2 cellular contexts compared by ENCODE assay signal in the genomic region with DNA sequence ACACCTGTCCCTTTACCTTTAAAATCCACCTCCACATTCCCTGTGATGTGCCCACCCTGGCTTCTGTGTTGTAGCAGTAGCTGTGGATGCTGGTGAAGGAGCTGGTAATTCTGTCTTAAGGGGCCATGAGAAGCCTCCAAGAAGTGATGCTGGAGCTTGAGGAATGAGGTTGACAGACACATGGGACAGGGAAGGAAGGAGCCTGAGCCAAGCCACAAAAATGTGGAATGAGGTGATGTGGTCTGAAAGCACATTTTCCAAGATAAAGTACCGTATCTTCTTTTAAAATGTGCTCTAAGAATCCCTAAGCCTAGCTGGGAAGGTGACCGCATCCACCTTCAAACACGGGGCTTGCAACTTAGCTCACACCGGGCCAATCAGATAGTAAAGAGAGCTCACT.
TF ChIP-seq lines count a peak whose summit lies in the region.

No MANE protein-coding gene starts in this region.

TF ChIP-seq in K562, 482 proteins besides CTCF, POLR2A, EP300 and RAD21 (continues in another document):
- TF ChIP-seq, protein P1, sequence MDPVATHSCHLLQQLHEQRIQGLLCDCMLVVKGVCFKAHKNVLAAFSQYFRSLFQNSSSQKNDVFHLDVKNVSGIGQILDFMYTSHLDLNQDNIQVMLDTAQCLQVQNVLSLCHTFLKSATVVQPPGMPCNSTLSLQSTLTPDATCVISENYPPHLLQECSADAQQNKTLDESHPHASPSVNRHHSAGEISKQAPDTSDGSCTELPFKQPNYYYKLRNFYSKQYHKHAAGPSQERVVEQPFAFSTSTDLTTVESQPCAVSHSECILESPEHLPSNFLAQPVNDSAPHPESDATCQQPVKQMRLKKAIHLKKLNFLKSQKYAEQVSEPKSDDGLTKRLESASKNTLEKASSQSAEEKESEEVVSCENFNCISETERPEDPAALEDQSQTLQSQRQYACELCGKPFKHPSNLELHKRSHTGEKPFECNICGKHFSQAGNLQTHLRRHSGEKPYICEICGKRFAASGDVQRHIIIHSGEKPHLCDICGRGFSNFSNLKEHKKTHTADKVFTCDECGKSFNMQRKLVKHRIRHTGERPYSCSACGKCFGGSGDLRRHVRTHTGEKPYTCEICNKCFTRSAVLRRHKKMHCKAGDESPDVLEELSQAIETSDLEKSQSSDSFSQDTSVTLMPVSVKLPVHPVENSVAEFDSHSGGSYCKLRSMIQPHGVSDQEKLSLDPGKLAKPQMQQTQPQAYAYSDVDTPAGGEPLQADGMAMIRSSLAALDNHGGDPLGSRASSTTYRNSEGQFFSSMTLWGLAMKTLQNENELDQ (CRISPR knock-in tag; IDR thresholded peaks at IDR 0.05; ENCODE audit: borderline replicate concordance): no peak
- TF ChIP-seq, protein P2, sequence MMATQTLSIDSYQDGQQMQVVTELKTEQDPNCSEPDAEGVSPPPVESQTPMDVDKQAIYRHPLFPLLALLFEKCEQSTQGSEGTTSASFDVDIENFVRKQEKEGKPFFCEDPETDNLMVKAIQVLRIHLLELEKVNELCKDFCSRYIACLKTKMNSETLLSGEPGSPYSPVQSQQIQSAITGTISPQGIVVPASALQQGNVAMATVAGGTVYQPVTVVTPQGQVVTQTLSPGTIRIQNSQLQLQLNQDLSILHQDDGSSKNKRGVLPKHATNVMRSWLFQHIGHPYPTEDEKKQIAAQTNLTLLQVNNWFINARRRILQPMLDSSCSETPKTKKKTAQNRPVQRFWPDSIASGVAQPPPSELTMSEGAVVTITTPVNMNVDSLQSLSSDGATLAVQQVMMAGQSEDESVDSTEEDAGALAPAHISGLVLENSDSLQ (IDR thresholded peaks at IDR 0.05): 0 out of 2 replicates have a peak, but pooled peaks have one; percentile 7
- TF ChIP-seq ZBED1 (IDR thresholded peaks at IDR 0.05) (no peak), TCF3 (CRISPR knock-in tag; IDR thresholded peaks at IDR 0.05) (peak; percentile 28), NFIX (CRISPR knock-in tag; IDR thresholded peaks at IDR 0.05; ENCODE audit: low read depth) (no peak), ESRRA (IDR thresholded peaks at IDR 0.05; ENCODE audit: borderline replicate concordance, low read depth) (peak; percentile 20; the same call in 1 of the 2 replicates), TEAD4 (IDR thresholded peaks at IDR 0.05; ENCODE audit: low read length) (peak; percentile 48; the same call in 1 of the 2 replicates), TEAD4 (CRISPR knock-in tag; IDR thresholded peaks at IDR 0.05; ENCODE audit: borderline replicate concordance) (no peak), TAL1 (IDR thresholded peaks at IDR 0.05) (peak; percentile 26; the same call in 1 of the 2 replicates)

TF ChIP-seq in SK-N-SH treated with all-trans-retinoic acid at 6 μM for 48 hours, 23 proteins besides CTCF, POLR2A, EP300 and RAD21 (continued from another document):
- TF ChIP-seq, protein P3, sequence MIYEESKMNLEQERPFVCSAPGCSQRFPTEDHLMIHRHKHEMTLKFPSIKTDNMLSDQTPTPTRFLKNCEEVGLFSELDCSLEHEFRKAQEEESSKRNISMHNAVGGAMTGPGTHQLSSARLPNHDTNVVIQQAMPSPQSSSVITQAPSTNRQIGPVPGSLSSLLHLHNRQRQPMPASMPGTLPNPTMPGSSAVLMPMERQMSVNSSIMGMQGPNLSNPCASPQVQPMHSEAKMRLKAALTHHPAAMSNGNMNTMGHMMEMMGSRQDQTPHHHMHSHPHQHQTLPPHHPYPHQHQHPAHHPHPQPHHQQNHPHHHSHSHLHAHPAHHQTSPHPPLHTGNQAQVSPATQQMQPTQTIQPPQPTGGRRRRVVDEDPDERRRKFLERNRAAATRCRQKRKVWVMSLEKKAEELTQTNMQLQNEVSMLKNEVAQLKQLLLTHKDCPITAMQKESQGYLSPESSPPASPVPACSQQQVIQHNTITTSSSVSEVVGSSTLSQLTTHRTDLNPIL (CRISPR knock-in tag; IDR thresholded peaks at IDR 0.05; ENCODE audit: low read depth): no peak
- TF ChIP-seq, protein P4, sequence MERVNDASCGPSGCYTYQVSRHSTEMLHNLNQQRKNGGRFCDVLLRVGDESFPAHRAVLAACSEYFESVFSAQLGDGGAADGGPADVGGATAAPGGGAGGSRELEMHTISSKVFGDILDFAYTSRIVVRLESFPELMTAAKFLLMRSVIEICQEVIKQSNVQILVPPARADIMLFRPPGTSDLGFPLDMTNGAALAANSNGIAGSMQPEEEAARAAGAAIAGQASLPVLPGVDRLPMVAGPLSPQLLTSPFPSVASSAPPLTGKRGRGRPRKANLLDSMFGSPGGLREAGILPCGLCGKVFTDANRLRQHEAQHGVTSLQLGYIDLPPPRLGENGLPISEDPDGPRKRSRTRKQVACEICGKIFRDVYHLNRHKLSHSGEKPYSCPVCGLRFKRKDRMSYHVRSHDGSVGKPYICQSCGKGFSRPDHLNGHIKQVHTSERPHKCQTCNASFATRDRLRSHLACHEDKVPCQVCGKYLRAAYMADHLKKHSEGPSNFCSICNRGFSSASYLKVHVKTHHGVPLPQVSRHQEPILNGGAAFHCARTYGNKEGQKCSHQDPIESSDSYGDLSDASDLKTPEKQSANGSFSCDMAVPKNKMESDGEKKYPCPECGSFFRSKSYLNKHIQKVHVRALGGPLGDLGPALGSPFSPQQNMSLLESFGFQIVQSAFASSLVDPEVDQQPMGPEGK (CRISPR knock-in tag; IDR thresholded peaks at IDR 0.05; ENCODE audit: borderline replicate concordance): no peak
- TF ChIP-seq PPARA (CRISPR knock-in tag; IDR thresholded peaks at IDR 0.05; ENCODE audit: borderline replicate concordance): no peak
- no peak for TF ChIP-seq TCF4 (CRISPR knock-in tag; IDR thresholded peaks at IDR 0.05; ENCODE audit: borderline replicate concordance)
- TF ChIP-seq ARNTL (CRISPR knock-in tag; IDR thresholded peaks at IDR 0.05; ENCODE audit: borderline replicate concordance, low read depth): no peak
- no peak for TF ChIP-seq ZFP30 (CRISPR knock-in tag; IDR thresholded peaks at IDR 0.05)
- TF ChIP-seq ESRRG (CRISPR knock-in tag; IDR thresholded peaks at IDR 0.05): no peak
- no peak for TF ChIP-seq ZNF70 (CRISPR knock-in tag; IDR thresholded peaks at IDR 0.05)
- TF ChIP-seq, protein P5, sequence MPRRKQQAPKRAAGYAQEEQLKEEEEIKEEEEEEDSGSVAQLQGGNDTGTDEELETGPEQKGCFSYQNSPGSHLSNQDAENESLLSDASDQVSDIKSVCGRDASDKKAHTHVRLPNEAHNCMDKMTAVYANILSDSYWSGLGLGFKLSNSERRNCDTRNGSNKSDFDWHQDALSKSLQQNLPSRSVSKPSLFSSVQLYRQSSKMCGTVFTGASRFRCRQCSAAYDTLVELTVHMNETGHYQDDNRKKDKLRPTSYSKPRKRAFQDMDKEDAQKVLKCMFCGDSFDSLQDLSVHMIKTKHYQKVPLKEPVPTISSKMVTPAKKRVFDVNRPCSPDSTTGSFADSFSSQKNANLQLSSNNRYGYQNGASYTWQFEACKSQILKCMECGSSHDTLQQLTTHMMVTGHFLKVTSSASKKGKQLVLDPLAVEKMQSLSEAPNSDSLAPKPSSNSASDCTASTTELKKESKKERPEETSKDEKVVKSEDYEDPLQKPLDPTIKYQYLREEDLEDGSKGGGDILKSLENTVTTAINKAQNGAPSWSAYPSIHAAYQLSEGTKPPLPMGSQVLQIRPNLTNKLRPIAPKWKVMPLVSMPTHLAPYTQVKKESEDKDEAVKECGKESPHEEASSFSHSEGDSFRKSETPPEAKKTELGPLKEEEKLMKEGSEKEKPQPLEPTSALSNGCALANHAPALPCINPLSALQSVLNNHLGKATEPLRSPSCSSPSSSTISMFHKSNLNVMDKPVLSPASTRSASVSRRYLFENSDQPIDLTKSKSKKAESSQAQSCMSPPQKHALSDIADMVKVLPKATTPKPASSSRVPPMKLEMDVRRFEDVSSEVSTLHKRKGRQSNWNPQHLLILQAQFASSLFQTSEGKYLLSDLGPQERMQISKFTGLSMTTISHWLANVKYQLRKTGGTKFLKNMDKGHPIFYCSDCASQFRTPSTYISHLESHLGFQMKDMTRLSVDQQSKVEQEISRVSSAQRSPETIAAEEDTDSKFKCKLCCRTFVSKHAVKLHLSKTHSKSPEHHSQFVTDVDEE (CRISPR knock-in tag; IDR thresholded peaks at IDR 0.05): no peak
- no peak for TF ChIP-seq ZFP3 (CRISPR knock-in tag; IDR thresholded peaks at IDR 0.05)
- TF ChIP-seq OSR1 (CRISPR knock-in tag; IDR thresholded peaks at IDR 0.05): no peak
- TF ChIP-seq, protein P6, sequence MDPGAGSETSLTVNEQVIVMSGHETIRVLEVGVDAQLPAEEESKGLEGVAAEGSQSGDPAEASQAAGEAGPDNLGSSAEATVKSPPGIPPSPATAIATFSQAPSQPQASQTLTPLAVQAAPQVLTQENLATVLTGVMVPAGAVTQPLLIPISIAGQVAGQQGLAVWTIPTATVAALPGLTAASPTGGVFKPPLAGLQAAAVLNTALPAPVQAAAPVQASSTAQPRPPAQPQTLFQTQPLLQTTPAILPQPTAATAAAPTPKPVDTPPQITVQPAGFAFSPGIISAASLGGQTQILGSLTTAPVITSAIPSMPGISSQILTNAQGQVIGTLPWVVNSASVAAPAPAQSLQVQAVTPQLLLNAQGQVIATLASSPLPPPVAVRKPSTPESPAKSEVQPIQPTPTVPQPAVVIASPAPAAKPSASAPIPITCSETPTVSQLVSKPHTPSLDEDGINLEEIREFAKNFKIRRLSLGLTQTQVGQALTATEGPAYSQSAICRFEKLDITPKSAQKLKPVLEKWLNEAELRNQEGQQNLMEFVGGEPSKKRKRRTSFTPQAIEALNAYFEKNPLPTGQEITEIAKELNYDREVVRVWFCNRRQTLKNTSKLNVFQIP (CRISPR knock-in tag; IDR thresholded peaks at IDR 0.05; ENCODE audit: borderline replicate concordance, low read depth): no peak
